9 cellular contexts compared by ENCODE assay signal in genomic region chr21:41166947-41167346, GRCh38. TPM values are rescaled to one million over a fixed set of nuclear protein-coding genes. Genes with fewer than 3 reads are reported as not detected.
DNase-seq lines count a peak whose midpoint lies in the region; ATAC-seq, FAIRE-seq and TF ChIP-seq lines count a peak whose summit lies in the region.
"Had no signal": no experiment of that assay in that cellular context is flagged by ENCODE, and none has a peak within 500 bp of the region (broad histone marks: within the 10 kb centered on the region; RNA-seq: fewer than 3 reads in every experiment).

No MANE protein-coding gene starts in this region.

- TF ChIP-seq RAD21 in A549 (conservative IDR thresholded peaks at IDR 0.05 in 1 of 2, IDR thresholded peaks at IDR 0.05 in 1 of 2): no peak

- WGBS in A549 (ENCODE audit: missing lambda C conversion rate): 53% methylated on average over 10 of the region's 16 CpGs

- H3K4me2 ChIP-seq in A549 (peak overlapping the region; percentile 96), Loucy (ENCODE audit: low read depth, low read length, poor library complexity, severe bottlenecking) (peak overlapping the region; percentile 53), endothelial cell of umbilical vein (ENCODE audit: insufficient read depth, low read length) (no peak overlapping the region)

- 0 out of 2 replicates have a peak, but pooled peaks cover 4% of the 10 kb centered on the region for H3F3A ChIP-seq in Loucy (ENCODE audit: low read depth)

- H3K9me2 ChIP-seq in Loucy (replicated peaks; ENCODE audit: low read depth, low read length): no peaks in the 10 kb centered on the region

- no peak for TF ChIP-seq POLR2A in A549 (IDR thresholded peaks at IDR 0.05; ENCODE audit: low read length)
- TF ChIP-seq POLR2A in endothelial cell of umbilical vein (IDR thresholded peaks at IDR 0.05; ENCODE audit: low read depth, low read length): no peak

- H3K79me2 ChIP-seq in Loucy (ENCODE audit: insufficient read depth, low read length) (peaks cover 11% of the 10 kb centered on the region; the same call in 1 of the 2 replicates), endothelial cell of umbilical vein (ENCODE audit: control insufficient read depth, insufficient read depth, low read length) (peaks cover 5% of the 10 kb centered on the region)

- H3K27me3 ChIP-seq in Loucy (ENCODE audit: insufficient read depth, low read length, poor library complexity, severe bottlenecking) (no peaks in the 10 kb centered on the region), endothelial cell of umbilical vein (ENCODE audit: control insufficient read depth in 2 of 2, insufficient read depth in 2 of 2, low read length in 2 of 2) (no peaks in the 10 kb centered on the region)
- H3K27me3 ChIP-seq in naive thymus-derived CD4-positive, alpha-beta T cell (ENCODE audit: control insufficient read depth in 2 of 2, insufficient read depth in 2 of 2, low read length in 2 of 2): no peaks in the 10 kb centered on the region

- peaks cover 8% of the 10 kb centered on the region for H4K20me1 ChIP-seq in Loucy (ENCODE audit: insufficient read depth, low read length, poor library complexity, severe bottlenecking)
- H4K20me1 ChIP-seq in endothelial cell of umbilical vein (replicated peaks; ENCODE audit: control insufficient read depth, extremely low read depth, insufficient read depth, low read length): no peaks in the 10 kb centered on the region

- peak overlapping the region; percentile 91 to 97 for H3K27ac ChIP-seq in A549
- H3K27ac ChIP-seq in endothelial cell of umbilical vein (ENCODE audit: insufficient read depth, low read depth, low read length): no peak overlapping the region
- no peak overlapping the region for H3K27ac ChIP-seq in naive thymus-derived CD4-positive, alpha-beta T cell (ENCODE audit: low read depth, low read length)
- H3K27ac ChIP-seq: SJSA1 had no signal

- intact Hi-C loops in endothelial cell of umbilical vein (cut with micrococcal nuclease): loop anchor here (1.0 to 5.0 kb wide), 4 partner anchors 26 to 255 kb away; no protein-coding TSS in a partner anchor
- intact Hi-C loops in naive thymus-derived CD4-positive, alpha-beta T cell (cut with micrococcal nuclease): no loop called here
- intact Hi-C loops in posterior cingulate gyrus (cut with DNase I): no loop called here

- H3K4me3 ChIP-seq in A549: peak overlapping the region; percentile 69
- H3K4me3 ChIP-seq in Loucy (ENCODE audit: low read length, poor library complexity, severe bottlenecking): peak overlapping the region; percentile 82
- peak overlapping the region in 1 of 3 experiments; percentile 95 for H3K4me3 ChIP-seq in endothelial cell of umbilical vein (replicated peaks in 1 of 3; ENCODE audit: insufficient read depth in 1 of 3, low read depth in 1 of 3, low read length in 3 of 3)
- H3K4me3 ChIP-seq in naive thymus-derived CD4-positive, alpha-beta T cell (ENCODE audit: low read length): no peak overlapping the region

- no peaks in the 10 kb centered on the region for H3K9me3 Mint-ChIP-seq in naive thymus-derived CD4-positive, alpha-beta T cell

- TF ChIP-seq CTCF in A549 (IDR thresholded peaks at IDR 0.05) (no peak), Loucy (conservative IDR thresholded peaks at IDR 0.05; ENCODE audit: low read length) (no peak), endothelial cell of umbilical vein (IDR thresholded peaks at IDR 0.05; ENCODE audit: extremely low read depth in 1 of 2, insufficient read depth in 1 of 2, low read depth in 1 of 2, low read length in 2 of 2) (no peak)

- no peak for TF ChIP-seq EP300 in A549 (IDR thresholded peaks at IDR 0.05)

- CTCF ChIA-PET in A549 (lab: Yijun Ruan, JAX): interaction anchor here (1.3 to 4.8 kb wide), 4 partner anchors 18 to 117 kb away, joined by 3 to 16 read pairs (median 4); no protein-coding TSS in a partner anchor
- CTCF ChIA-PET in endothelial cell of umbilical vein (lab: Charles Lee): interaction anchor here (0.9 to 1.9 kb wide), 8 partner anchors 8 to 116 kb away, joined by 3 to 9 read pairs (median 4); no protein-coding TSS in a partner anchor
- CTCF ChIA-PET in naive thymus-derived CD4-positive, alpha-beta T cell (lab: Charles Lee): no interaction called here

- no peaks in the 10 kb centered on the region for H3K9me3 ChIP-seq in A549
- no peaks in the 10 kb centered on the region for H3K9me3 ChIP-seq in Loucy (ENCODE audit: insufficient read depth, low read depth, low read length)
- H3K9me3 ChIP-seq in endothelial cell of umbilical vein (replicated peaks; ENCODE audit: control insufficient read depth, insufficient read depth, low read length): no peaks in the 10 kb centered on the region
- no peaks in the 10 kb centered on the region for H3K9me3 ChIP-seq in naive thymus-derived CD4-positive, alpha-beta T cell (ENCODE audit: control insufficient read depth in 2 of 3, low read length in 3 of 3)
- H3K9me3 ChIP-seq: SJSA1 had no signal

- H3K4me3 Mint-ChIP-seq in naive thymus-derived CD4-positive, alpha-beta T cell: peak overlapping the region in 9 of 10 donors; percentile 44 to 76 (median 64)

- H3K4me1 Mint-ChIP-seq in naive thymus-derived CD4-positive, alpha-beta T cell: peaks cover 3 to 23% (median 16%) of the 10 kb centered on the region in 7 donors

- H3K36me3 Mint-ChIP-seq in naive thymus-derived CD4-positive, alpha-beta T cell: no peaks in the 10 kb centered on the region

- dilution Hi-C loops in endothelial cell of umbilical vein (cut with MboI; ENCODE audit: extremely low pct_ligation_motif_present, low sequenced_read_pairs): no loop called here

- peak overlapping the region; percentile 68 for H3K9ac ChIP-seq in Loucy (ENCODE audit: low read depth, low read length, poor library complexity, severe bottlenecking)
- H3K9ac ChIP-seq in endothelial cell of umbilical vein (replicated peaks; ENCODE audit: extremely low read depth, insufficient read depth, low read length): no peak overlapping the region

- no peak overlapping the region for H3K27ac Mint-ChIP-seq in naive thymus-derived CD4-positive, alpha-beta T cell

- H3K27me3 Mint-ChIP-seq in naive thymus-derived CD4-positive, alpha-beta T cell: peaks cover 51 to 62% (median 57%) of the 10 kb centered on the region in 5 donors

- ATAC-seq in A549: no peak
- no peak for ATAC-seq in naive thymus-derived CD4-positive, alpha-beta T cell
- no peak for ATAC-seq in GM21390 (IDR thresholded peaks at IDR 0.05; ENCODE audit: unreplicated experiment)
- no peak for ATAC-seq in HG02610 (IDR thresholded peaks at IDR 0.05; ENCODE audit: unreplicated experiment)

- H2AFZ ChIP-seq in Loucy (ENCODE audit: low read length): peak overlapping the region; percentile 89; the same call in 1 of the 2 replicates
- H2AFZ ChIP-seq in endothelial cell of umbilical vein (ENCODE audit: low read depth, low read length): peak overlapping the region; percentile 58

- no peaks in the 10 kb centered on the region for H3K36me3 ChIP-seq in Loucy (ENCODE audit: insufficient read depth, low read length)
- no peaks in the 10 kb centered on the region for H3K36me3 ChIP-seq in endothelial cell of umbilical vein (ENCODE audit: control insufficient read depth in 2 of 2, extremely low read depth in 1 of 2, insufficient read depth in 2 of 2, low read length in 2 of 2)
- no peaks in the 10 kb centered on the region for H3K36me3 ChIP-seq in naive thymus-derived CD4-positive, alpha-beta T cell (ENCODE audit: control insufficient read depth in 2 of 3, insufficient read depth in 3 of 3, low read length in 3 of 3)
- H3K36me3 ChIP-seq: SJSA1 had no signal

- POLR2A ChIA-PET in A549 (lab: Yijun Ruan, JAX): no interaction called here
- POLR2A ChIA-PET in endothelial cell of umbilical vein (lab: Charles Lee): no interaction called here
- POLR2A ChIA-PET in naive thymus-derived CD4-positive, alpha-beta T cell (lab: Charles Lee): no interaction called here

- H3K9me1 ChIP-seq in endothelial cell of umbilical vein (replicated peaks; ENCODE audit: control insufficient read depth, extremely low read depth, insufficient read depth, low read length): no peaks in the 10 kb centered on the region

- no peak for FAIRE-seq in A549 (lab: Jason Lieb, UNC)
- no peak for FAIRE-seq in endothelial cell of umbilical vein (lab: Jason Lieb, UNC)

- peaks cover 13% of the 10 kb centered on the region; the same call in 2 of the 3 replicates for H3K4me1 ChIP-seq in A549
- H3K4me1 ChIP-seq in Loucy (ENCODE audit: insufficient read depth, low read length, poor library complexity, severe bottlenecking): peaks cover 30% of the 10 kb centered on the region
- H3K4me1 ChIP-seq in endothelial cell of umbilical vein (ENCODE audit: control insufficient read depth, extremely low read depth, insufficient read depth, low read length): peaks cover 32% of the 10 kb centered on the region
- no peaks in the 10 kb centered on the region for H3K4me1 ChIP-seq in naive thymus-derived CD4-positive, alpha-beta T cell (ENCODE audit: control insufficient read depth in 2 of 2, insufficient read depth in 2 of 2, low read length in 2 of 2)

- DNase-seq in A549 (ENCODE audit: low read depth in 1 of 2, low spot score in 1 of 2) (no peak), endothelial cell of umbilical vein (ENCODE audit: low read depth, low spot score) (no peak), posterior cingulate gyrus (no peak), NCI-H1436 (lab: John Stamatoyannopoulos, UW) (no peak)
- no peak for DNase-seq in naive thymus-derived CD4-positive, alpha-beta T cell

- BruUV-seq in endothelial cell of umbilical vein (replicated peaks; lab: Mats Ljungman, UMichigan): no TSS peak

TF ChIP-seq in A549, 52 proteins besides CTCF, POLR2A, EP300 and RAD21 (continues in another document):
- no peak for TF ChIP-seq RARB (CRISPR knock-in tag; IDR thresholded peaks at IDR 0.05)

TF ChIP-seq in endothelial cell of umbilical vein, 7 proteins besides CTCF, POLR2A, EP300 and RAD21 (continues in another document):
- TF ChIP-seq EZH2 (IDR thresholded peaks at IDR 0.05; ENCODE audit: borderline replicate concordance, low read depth, low read length, severe bottlenecking): no peak

RNA-seq across cellular contexts. Expression of gene BACE2, which starts 1.0 kb away (rescaled TPM):
- polyA plus RNA-seq in A549 (2011; rRNA removed): 23.7 and 26.0 TPM in 2 replicates
- polyA plus RNA-seq in A549 (2012; cell fraction: cytosol; rRNA removed): 18.0 and 20.2 TPM in 2 replicates
- polyA plus RNA-seq in A549 (2012; cell fraction: nucleus; rRNA removed): 18.7 and 20.1 TPM in 2 replicates
- polyA plus RNA-seq in A549 (2017; fragmentation: RNase III; extraction: RNeasy Plus Mini Kit Qiagen cat#74134 plus additional on column Dnase treatment): 15.2 to 17.1 TPM (median 16.2 TPM) in 3 replicates
- polyA minus RNA-seq in A549 (2011; rRNA and poly(A)+ RNA removed): 18.6 and 20.9 TPM in 2 replicates
- 128 and 184 TPM in 2 replicates for total RNA-seq in endothelial cell of umbilical vein
- polyA plus RNA-seq in endothelial cell of umbilical vein: 113 and 127 TPM in 2 replicates
- 92.0 and 92.9 TPM in 2 replicates for polyA plus RNA-seq in endothelial cell of umbilical vein (2011; cell fraction: cytosol; rRNA removed)
- 65.5 and 87.0 TPM in 2 replicates for polyA plus RNA-seq in endothelial cell of umbilical vein (2011; cell fraction: nucleus; rRNA removed)
- polyA plus RNA-seq in endothelial cell of umbilical vein (2012): 43.6 and 56.7 TPM in 2 replicates
- 112 and 129 TPM in 2 replicates for polyA minus RNA-seq in endothelial cell of umbilical vein
- 31.9 TPM for polyA minus RNA-seq in endothelial cell of umbilical vein (2011; cell fraction: cytosol; rRNA and poly(A)+ RNA removed)
- polyA minus RNA-seq in endothelial cell of umbilical vein (2011; cell fraction: nucleus; rRNA and poly(A)+ RNA removed): 35.2 and 36.7 TPM in 2 replicates
- 1 to 10 TPM in 3 of 5 experiments, under 1 TPM in 1, not detected in 1; 0.03 to 3.6 (median 1.3) TPM for total RNA-seq in naive thymus-derived CD4-positive, alpha-beta T cell
- polyA plus RNA-seq in naive thymus-derived CD4-positive, alpha-beta T cell: 1 to 10 TPM in 1 of 2 donors, under 1 TPM in 1; 0.21 to 1.0 TPM

Comparison
In these comparisons a context has a peak if more than half of its experiments do, and no peak if none do; other contexts are left out.
1. H3K27ac ChIP-seq: peak in A549 (2 of 2); none in endothelial cell of umbilical vein (single experiment) and naive thymus-derived CD4-positive, alpha-beta T cell (single experiment).
2. RNA of gene BACE2, which starts 1.0 kb away (polyA plus RNA-seq): 43.6 to 127 TPM in endothelial cell of umbilical vein and 15.2 to 26.0 TPM in A549; 0.21 to 1.0 TPM in naive thymus-derived CD4-positive, alpha-beta T cell; every median in the first group is over 4 times any median in the second.